In genomic region chr11:121444508-121444907, GRCh38 we compare ENCODE assay signal across 17 cellular contexts. TPM values are rescaled to one million over a fixed set of nuclear protein-coding genes. Genes with fewer than 3 reads are reported as not detected.
DNase-seq lines count a peak whose midpoint lies in the region; ATAC-seq, FAIRE-seq and TF ChIP-seq lines count a peak whose summit lies in the region.
"Had no signal": no experiment of that assay in that cellular context is flagged by ENCODE, and none has a peak within 500 bp of the region (broad histone marks: within the 10 kb centered on the region; RNA-seq: fewer than 3 reads in every experiment).

No MANE protein-coding gene starts in this region.

- WGBS in GM12878 (ENCODE audit: insufficient coverage, insufficient replicate concordance, low lambda C conversion rate, missing lambda C conversion rate) = 72% methylated on average over 5 of the region's 5 CpGs

- H3K4me1 ChIP-seq in BLaER1 (peaks cover 33% of the 10 kb centered on the region), Karpas-422 (ENCODE audit: low read length) (peaks cover 66% of the 10 kb centered on the region), GM12878 (ENCODE audit: control insufficient read depth, insufficient read depth, low read length) (peaks cover 45% of the 10 kb centered on the region)
- peaks cover 16% of the 10 kb centered on the region for H3K4me1 ChIP-seq in effector memory CD4-positive, alpha-beta T cell (ENCODE audit: control insufficient read depth, insufficient read depth, low read length, poor library complexity, severe bottlenecking)

- no peak for TF ChIP-seq POLR2A in GM12878 (IDR thresholded peaks at IDR 0.05; ENCODE audit: low read depth, low read length)

- no peak overlapping the region for H2AFZ ChIP-seq in Karpas-422 (ENCODE audit: low read length)
- H2AFZ ChIP-seq in GM12878 (ENCODE audit: control insufficient read depth, low read depth, low read length) = no peak overlapping the region
- H2AFZ ChIP-seq: PC-9 had no signal

- POLR2A ChIA-PET in activated CD4-positive, alpha-beta T cell treated with anti-CD3 and anti-CD28 coated beads for 36 hours (lab: Charles Lee) = no interaction called here
- POLR2A ChIA-PET in GM12878 (lab: Charles Lee) = interaction anchor here (1.3 to 3.2 kb wide), 6 partner anchors 9 to 77 kb away, joined by 4 to 24 read pairs (median 6); no protein-coding TSS in a partner anchor

- H3K27me3 ChIP-seq in BLaER1 (no peaks in the 10 kb centered on the region), Karpas-422 (ENCODE audit: low read length) (no peaks in the 10 kb centered on the region), GM12878 (replicated peaks in 1 of 2; ENCODE audit: control insufficient read depth in 2 of 2, insufficient read depth in 2 of 2, low read length in 1 of 2) (no peaks in the 10 kb centered on the region)
- no peaks in the 10 kb centered on the region for H3K27me3 ChIP-seq in effector memory CD4-positive, alpha-beta T cell (replicated peaks; ENCODE audit: control insufficient read depth, insufficient read depth, low read length, poor library complexity, severe bottlenecking)

- H3K4me3 ChIP-seq in BLaER1 (no peak overlapping the region), Karpas-422 (ENCODE audit: low read length) (peak overlapping the region; percentile 55), GM12878 (no peak overlapping the region)
- H3K4me3 ChIP-seq in effector memory CD4-positive, alpha-beta T cell (ENCODE audit: insufficient read depth, low read depth, low read length, poor library complexity, severe bottlenecking) = no peak overlapping the region
- H3K4me3 ChIP-seq: PC-9 had no signal

- H3K27ac Mint-ChIP-seq in activated CD4-positive, alpha-beta T cell treated with anti-CD3 and anti-CD28 coated beads for 36 hours = peak overlapping the region; percentile 86

- no peak for TF ChIP-seq EP300 in GM12878 (IDR thresholded peaks at IDR 0.05; ENCODE audit: borderline replicate concordance in 1 of 2, control insufficient read depth in 1 of 2, low read depth in 2 of 2, low read length in 2 of 2)

- H4K20me1 ChIP-seq in BLaER1 (no peaks in the 10 kb centered on the region), Karpas-422 (ENCODE audit: insufficient read depth, low read depth, low read length) (no peaks in the 10 kb centered on the region), GM12878 (ENCODE audit: control insufficient read depth, insufficient read depth) (no peaks in the 10 kb centered on the region)

- no peaks in the 10 kb centered on the region for H3K9me3 Mint-ChIP-seq in activated CD4-positive, alpha-beta T cell treated with anti-CD3 and anti-CD28 coated beads for 36 hours (ENCODE audit: low read depth)

- no peak for ATAC-seq in activated CD4-positive, alpha-beta T cell treated with anti-CD3 and anti-CD28 coated beads for 36 hours
- ATAC-seq in GM12878 (no peak), HG03045 (IDR thresholded peaks at IDR 0.05; ENCODE audit: unreplicated experiment) (no peak)

- no peaks in the 10 kb centered on the region for H3K36me3 ChIP-seq in BLaER1
- H3K36me3 ChIP-seq in Karpas-422 (ENCODE audit: insufficient read depth, low read length) = no peaks in the 10 kb centered on the region
- no peaks in the 10 kb centered on the region for H3K36me3 ChIP-seq in GM12878 (ENCODE audit: control insufficient read depth in 2 of 2, insufficient read depth in 2 of 2, low read length in 1 of 2)
- peaks cover 8% of the 10 kb centered on the region for H3K36me3 ChIP-seq in effector memory CD4-positive, alpha-beta T cell (ENCODE audit: control insufficient read depth, insufficient read depth, low read length)

- SMC1A ChIA-PET in GM12878 (lab: Charles Lee; ENCODE audit: uncharacterized antibody, unreplicated experiment) = interaction anchor here (1.0 to 14.0 kb wide), 13 partner anchors 13 to 147 kb away, joined by 3 to 266 read pairs (median 7); no protein-coding TSS in a partner anchor

- intact Hi-C loops in activated CD4-positive, alpha-beta T cell treated with anti-CD3 and anti-CD28 coated beads for 36 hours (cut with DNase I, micrococcal nuclease) = no loop called here
- intact Hi-C loops in GM12878 (cut with micrococcal nuclease; ENCODE audit: unreplicated experiment) = no loop called here

- peaks cover 11% of the 10 kb centered on the region for H3K36me3 Mint-ChIP-seq in activated CD4-positive, alpha-beta T cell treated with anti-CD3 and anti-CD28 coated beads for 36 hours (ENCODE audit: low read depth)

- H3K27me3 Mint-ChIP-seq in activated CD4-positive, alpha-beta T cell treated with anti-CD3 and anti-CD28 coated beads for 36 hours = no peaks in the 10 kb centered on the region

- no peak overlapping the region for H3K9ac ChIP-seq in BLaER1
- peak overlapping the region; percentile 83 for H3K9ac ChIP-seq in Karpas-422 (ENCODE audit: low read length)
- no peak overlapping the region for H3K9ac ChIP-seq in GM12878 (ENCODE audit: control insufficient read depth, insufficient read depth, low read length)

- CTCF ChIA-PET in activated CD4-positive, alpha-beta T cell treated with anti-CD3 and anti-CD28 coated beads for 36 hours (lab: Charles Lee) = interaction anchor here (1.3 to 1.4 kb wide), 2 partner anchors 8 to 30 kb away, joined by 3 read pairs; no protein-coding TSS in a partner anchor
- CTCF ChIA-PET in GM12878 (lab: Yijun Ruan, JAX) = interaction anchor here (0.8 to 2.8 kb wide), 9 partner anchors 10 to 147 kb away, joined by 3 to 12 read pairs (median 4); no protein-coding TSS in a partner anchor

- H3K27ac ChIP-seq in BLaER1 = no peak overlapping the region
- H3K27ac ChIP-seq in Karpas-422 (ENCODE audit: low read length) = peak overlapping the region; percentile 99
- H3K27ac ChIP-seq in GM12878 (ENCODE audit: control insufficient read depth, insufficient read depth) = 0 out of 2 replicates have a peak overlapping the region, but pooled peaks have one; percentile 5
- H3K27ac ChIP-seq in effector memory CD4-positive, alpha-beta T cell (ENCODE audit: insufficient read depth, low read length, poor library complexity, severe bottlenecking) = no peak overlapping the region
- H3K27ac ChIP-seq: 22Rv1, PC-9 had no signal

- no peaks in the 10 kb centered on the region for H3K9me3 ChIP-seq in BLaER1
- no peaks in the 10 kb centered on the region for H3K9me3 ChIP-seq in Karpas-422 (ENCODE audit: low read length)
- H3K9me3 ChIP-seq in GM12878 (replicated peaks; ENCODE audit: control insufficient read depth, insufficient read depth, low read length) = no peaks in the 10 kb centered on the region
- no peaks in the 10 kb centered on the region for H3K9me3 ChIP-seq in effector memory CD4-positive, alpha-beta T cell (ENCODE audit: control insufficient read depth, low read length)

- no TSS peak for BruUV-seq in GM12878 (replicated peaks; lab: Mats Ljungman, UMichigan)

- H3K4me3 Mint-ChIP-seq in activated CD4-positive, alpha-beta T cell treated with anti-CD3 and anti-CD28 coated beads for 36 hours = peak overlapping the region; percentile 4

- DNase-seq in activated CD4-positive, alpha-beta T cell treated with anti-CD3 and anti-CD28 coated beads for 36 hours = no peak
- no peak for DNase-seq in activated CD4-positive, alpha-beta T cell treated with anti-CD3 and anti-CD28 coated beads for 1 hour
- DNase-seq in Karpas-422 = peak; percentile 50
- DNase-seq in GM12878 (ENCODE audit: low read depth, low spot score) = no peak
- no peak for DNase-seq in germinal center (ENCODE audit: low spot score)
- DNase-seq in effector memory CD4-positive, alpha-beta T cell = no peak
- DNase-seq: DMS79 treated with DMSO at 0.1 percent for 48 hours; GF-D8; KG1; NCI-H1092; NCI-H187; NCI-H69; NK-92 treated with Interleukin-12 subunit alpha and Interleukin-12 subunit beta, amount 100 ng/mL, for 24 hours; PC-9 had no signal

- peaks cover 63% of the 10 kb centered on the region for H3K4me1 Mint-ChIP-seq in activated CD4-positive, alpha-beta T cell treated with anti-CD3 and anti-CD28 coated beads for 36 hours

- no peaks in the 10 kb centered on the region for H3K9me2 ChIP-seq in Karpas-422 (replicated peaks; ENCODE audit: insufficient read depth, low read length)

- no peak for TF ChIP-seq CTCF in GM12878 (IDR thresholded peaks at IDR 0.05 in 2 of 3, conservative IDR thresholded peaks at IDR 0.05 in 1 of 3; ENCODE audit: control insufficient read depth in 2 of 3, extremely low read depth in 1 of 3, insufficient read depth in 1 of 3, low read depth in 3 of 3, low read length in 3 of 3)

- 0 out of 2 replicates have a peak, but pooled peaks cover 2% of the 10 kb centered on the region for H3K79me2 ChIP-seq in Karpas-422 (ENCODE audit: low read length)
- H3K79me2 ChIP-seq in GM12878 (ENCODE audit: control insufficient read depth, insufficient read depth, low read length) = peaks cover 9% of the 10 kb centered on the region

- H3K4me2 ChIP-seq in BLaER1 = peak overlapping the region; percentile 74
- peak overlapping the region; percentile 74 for H3K4me2 ChIP-seq in Karpas-422 (ENCODE audit: low read depth, low read length, poor library complexity, severe bottlenecking)
- no peak overlapping the region for H3K4me2 ChIP-seq in GM12878 (ENCODE audit: control insufficient read depth, insufficient read depth)
- H3K4me2 ChIP-seq: PC-9 had no signal

- no peak for TF ChIP-seq RAD21 in GM12878 (IDR thresholded peaks at IDR 0.05; ENCODE audit: insufficient read depth, low read depth, low read length)

- RAD21 ChIA-PET in GM12878 (lab: Charles Lee; ENCODE audit: unreplicated experiment) = interaction anchor here (1.0 to 12.7 kb wide), 14 partner anchors 11 to 146 kb away, joined by 3 to 232 read pairs (median 5); no protein-coding TSS in a partner anchor

- no peak for FAIRE-seq in GM12878 (lab: Jason Lieb, UNC)

- in situ Hi-C loops in GM12878 (cut with MboI) = no loop called here

TF ChIP-seq in GM12878, 131 proteins besides CTCF, POLR2A, EP300 and RAD21 (continues in another document):
- no peak for TF ChIP-seq ZNF24 (IDR thresholded peaks at IDR 0.05)

RNA-seq across cellular contexts. Expression of gene SORL1, which starts 7.6 kb away (rescaled TPM):
- total RNA-seq in activated CD4-positive, alpha-beta T cell treated with anti-CD3 and anti-CD28 coated beads for 36 hours = 10 to 100 TPM; 53.5 to 68.0 TPM
- 197 and 232 TPM in 2 replicates for total RNA-seq in Karpas-422 (2014; rRNA removed; shearing (Covaris generic); ENCODE audit: low replicate concordance)
- total RNA-seq in GM12878 (2013; cell fraction: nucleolus; rRNA removed) = 727 and 773 TPM in 2 replicates
- total RNA-seq in GM12878 (2014; rRNA removed) (75.1 and 77.9 TPM in 2 replicates), GM12878 (2014; rRNA removed; fragmentation: Illumina TruSeq; extraction: Trizol) (58.7 and 61.4 TPM in 2 replicates), GM12878 (2021) (99.6 and 107 TPM in 2 replicates)
- polyA plus RNA-seq in GM12878 (2011; ENCODE audit: low read depth) = 41.0 TPM
- polyA plus RNA-seq in GM12878 (2011; rRNA removed) (74.4 and 102 TPM in 2 replicates), GM12878 (2014; fragmentation: Illumina TruSeq; extraction: Trizol) (60.0 and 68.0 TPM in 2 replicates), GM12878 (2014; fragmentation: Nextera tagmentation; extraction: Ambion mirVana) (10 to 100 TPM; 20.2 to 26.0 TPM), GM12878 (2014; rRNA removed) (42.4 and 44.0 TPM in 2 replicates), GM12878 (2016; fragmentation: Nextera tagmentation; extraction: Ambion mirVana) (10 to 100 TPM; 59.9 to 64.7 TPM)
- 126 and 169 TPM in 2 replicates for polyA plus RNA-seq in GM12878 (2011; cell fraction: cytosol; rRNA removed)
- polyA plus RNA-seq in GM12878 (2011; cell fraction: nucleus; rRNA removed) = 326 and 357 TPM in 2 replicates
- 51.9 and 68.0 TPM in 2 replicates for polyA plus RNA-seq in GM12878 (2012)
- 515 and 644 TPM in 2 replicates for polyA minus RNA-seq in GM12878 (2011; rRNA and poly(A)+ RNA removed)
- polyA minus RNA-seq in GM12878 (2011; cell fraction: cytosol; rRNA and poly(A)+ RNA removed) = 113 and 121 TPM in 2 replicates
- 258 and 338 TPM in 2 replicates for polyA minus RNA-seq in GM12878 (2011; cell fraction: nucleus; rRNA and poly(A)+ RNA removed)

Comparison
In these comparisons a context has a peak if more than half of its experiments do, and no peak if none do; other contexts are left out.
1. H3K27ac ChIP-seq: peak in Karpas-422 (single experiment) and GM12878 (single experiment); none in BLaER1 (single experiment) and effector memory CD4-positive, alpha-beta T cell (single experiment).